8 cellular contexts compared by ENCODE assay signal in the genomic region with DNA sequence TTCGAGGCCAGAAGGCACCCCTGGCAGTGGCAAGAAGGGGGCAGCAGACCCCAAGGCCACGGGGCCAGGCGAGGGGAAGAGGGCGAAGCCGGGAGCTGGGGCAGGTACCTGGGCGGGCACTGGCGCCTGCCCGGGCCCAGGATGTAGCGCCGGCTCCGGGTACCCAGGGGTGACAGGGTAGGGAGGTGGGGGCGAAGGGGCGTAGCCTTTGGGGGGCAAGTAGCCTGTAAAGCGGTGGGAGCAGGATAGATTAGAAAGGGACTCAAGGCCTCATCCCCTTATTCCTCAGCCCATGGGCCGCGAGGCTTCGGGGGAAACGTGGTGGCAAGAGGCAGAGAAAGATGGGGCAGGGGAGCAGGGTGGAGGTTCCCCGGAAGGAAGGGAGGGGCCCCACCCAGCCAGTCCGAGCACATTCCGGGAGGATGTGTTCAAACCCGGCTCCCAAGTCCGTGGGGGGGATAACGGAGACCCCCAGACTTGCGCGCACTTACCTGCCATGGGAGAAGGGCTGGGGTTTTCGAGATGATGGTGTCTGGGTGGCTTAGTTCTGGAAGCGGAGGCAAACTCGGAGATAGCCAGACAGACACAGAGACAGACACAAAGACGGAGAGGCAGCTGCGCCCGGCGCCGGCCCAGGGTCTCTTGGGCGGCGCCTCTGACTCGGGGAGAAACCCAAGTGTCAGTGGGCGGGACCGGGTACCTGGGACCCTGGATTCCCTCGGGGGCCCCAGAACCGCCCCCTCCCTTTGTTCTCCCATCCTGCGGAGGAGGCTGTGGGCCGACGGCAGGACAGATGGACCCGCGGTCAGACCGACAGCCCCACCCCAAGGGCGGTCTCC. TPM values are rescaled to one million over a fixed set of nuclear protein-coding genes. Genes with fewer than 3 reads are reported as not detected.
DNase-seq lines count a peak whose midpoint lies in the region; ATAC-seq and TF ChIP-seq lines count a peak whose summit lies in the region.

No MANE protein-coding gene starts in this region.

- in situ Hi-C loops in SK-MEL-5 (cut with HindIII; ENCODE audit: low pct_unique_long_range_greater_than_20kb, low sequenced_read_pairs), result no loop called here

- H3K27ac Mint-ChIP-seq in brain, result peak overlapping the region; percentile 41 to 95 (median 91)

- peak; percentile 71 for DNase-seq in AG08396 (ENCODE audit: low spot score)
- peak; percentile 10 for DNase-seq in SK-MEL-5 (ENCODE audit: low read depth, low spot score)
- DNase-seq in stimulated activated CD8-positive, alpha-beta memory T cell treated with anti-CD3 and anti-CD28 coated beads, Interleukin-12 subunit alpha, Interleukin-12 subunit beta, amount 100 ng/mL, for 1 hour (ENCODE audit: low read depth), result peak; percentile 54
- DNase-seq in NCI-H2107 (lab: John Stamatoyannopoulos, UW), result no peak

- H3K27ac ChIP-seq in layer of hippocampus (ENCODE audit: low read depth, low read length), result peak overlapping the region; percentile 83

- TF ChIP-seq CTCF in brain (conservative IDR thresholded peaks at IDR 0.05), result peak in 1 of 2 experiments; percentile 14

- H3K9me3 Mint-ChIP-seq in brain, result no peaks in the 10 kb centered on the region

- ATAC-seq in GM18907 (IDR thresholded peaks at IDR 0.05; ENCODE audit: unreplicated experiment) (peak; percentile 52), HG03175 (IDR thresholded peaks at IDR 0.05; ENCODE audit: unreplicated experiment) (peak; percentile 32)

- no peaks in the 10 kb centered on the region for H3K27me3 Mint-ChIP-seq in brain

- H3K4me1 Mint-ChIP-seq in brain, result peaks cover 6% of the 10 kb centered on the region

- H3K36me3 Mint-ChIP-seq in brain, result peaks cover 31% of the 10 kb centered on the region

- H3K4me3 Mint-ChIP-seq in brain, result peak overlapping the region; percentile 92 to 95 (median 93)

- no peaks in the 10 kb centered on the region for H3K27me3 ChIP-seq in layer of hippocampus (ENCODE audit: control insufficient read depth, insufficient read depth, low read length)

RNA-seq across cellular contexts. Expression of gene PLSCR3, which starts 0.5 kb away (rescaled TPM):
- total RNA-seq in SK-MEL-5 (2014; rRNA removed; shearing (Covaris generic)), result 5.1 and 9.6 TPM in 2 replicates
- polyA plus RNA-seq in SK-MEL-5 (2015; cell fraction: cytosol; rRNA removed), result 27.6 and 33.0 TPM in 2 replicates
- 33.0 and 34.8 TPM in 2 replicates for polyA plus RNA-seq in SK-MEL-5 (2015; cell fraction: nucleus; rRNA removed)
- polyA plus RNA-seq in brain (ENCODE audit: insufficient read depth, low read depth, low replicate concordance), result 39.1 TPM

RNA-seq across cellular contexts. Expression of gene TMEM256, which starts 10.1 kb away (rescaled TPM):
- total RNA-seq in SK-MEL-5 (2014; rRNA removed; shearing (Covaris generic)), result 147 and 188 TPM in 2 replicates
- 126 and 166 TPM in 2 replicates for polyA plus RNA-seq in SK-MEL-5 (2015; cell fraction: cytosol; rRNA removed)
- polyA plus RNA-seq in SK-MEL-5 (2015; cell fraction: nucleus; rRNA removed), result 16.1 and 31.4 TPM in 2 replicates
- 125 TPM for polyA plus RNA-seq in brain (ENCODE audit: insufficient read depth, low read depth, low replicate concordance)

RNA-seq across cellular contexts. Expression of gene TNK1, which starts 12.9 kb away (rescaled TPM):
- total RNA-seq in SK-MEL-5 (2014; rRNA removed; shearing (Covaris generic)), result 0.24 TPM in 1 of 2 replicates, not detected in the other
- 0.25 TPM in 1 of 2 replicates, not detected in the other for polyA plus RNA-seq in SK-MEL-5 (2015; cell fraction: cytosol; rRNA removed)
- 0.31 and 4.7 TPM in 2 replicates for polyA plus RNA-seq in SK-MEL-5 (2015; cell fraction: nucleus; rRNA removed)
- polyA plus RNA-seq in brain (ENCODE audit: insufficient read depth, low read depth, low replicate concordance), result 0.95 TPM

RNA-seq across cellular contexts. Expression of gene NLGN2, which starts 13.8 kb away (rescaled TPM):
- total RNA-seq in SK-MEL-5 (2014; rRNA removed; shearing (Covaris generic)), result 0.55 and 1.7 TPM in 2 replicates
- 5.5 and 6.5 TPM in 2 replicates for polyA plus RNA-seq in SK-MEL-5 (2015; cell fraction: cytosol; rRNA removed)
- polyA plus RNA-seq in SK-MEL-5 (2015; cell fraction: nucleus; rRNA removed), result 15.7 and 26.3 TPM in 2 replicates
- polyA plus RNA-seq in brain (ENCODE audit: insufficient read depth, low read depth, low replicate concordance), result 53.9 TPM

RNA-seq across cellular contexts. Expression of gene SPEM1, which starts 26.3 kb away (rescaled TPM):
- not detected in 2 replicates for total RNA-seq in SK-MEL-5 (2014; rRNA removed; shearing (Covaris generic))
- polyA plus RNA-seq in SK-MEL-5 (2015; cell fraction: cytosol; rRNA removed), result not detected in 2 replicates
- polyA plus RNA-seq in SK-MEL-5 (2015; cell fraction: nucleus; rRNA removed), result not detected in 2 replicates
- polyA plus RNA-seq in brain (ENCODE audit: insufficient read depth, low read depth, low replicate concordance), result not detected
